13 cellular contexts compared by ENCODE assay signal in the genomic region with DNA sequence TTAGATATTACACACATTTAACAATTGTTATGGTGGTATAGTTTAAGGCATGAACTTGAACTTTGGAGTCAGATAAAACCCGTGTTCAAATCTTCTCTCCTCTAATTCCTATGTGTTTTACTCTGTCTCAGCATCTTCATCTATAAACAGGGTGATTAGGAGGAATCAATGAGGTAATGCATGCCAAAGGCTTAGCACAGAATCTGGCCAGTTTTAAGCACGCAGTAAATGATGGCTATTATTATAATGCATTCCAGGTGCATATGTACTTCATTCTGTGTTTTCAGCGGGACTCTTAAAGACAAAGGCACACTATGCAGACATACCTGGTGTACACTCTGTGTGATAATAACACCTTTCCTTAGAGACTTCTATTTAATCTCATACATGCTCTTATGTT.
"Had no signal": no experiment of that assay in that cellular context is flagged by ENCODE, and none has a peak within 500 bp of the region (broad histone marks: within the 10 kb centered on the region; RNA-seq: fewer than 3 reads in every experiment).

No MANE protein-coding gene starts in this region.

- H3K27me3 ChIP-seq: heart right ventricle had no signal

- DNase-seq: activated CD4-positive, alpha-beta T cell treated with anti-CD3 and anti-CD28 coated beads for 1 hour; activated CD4-positive, alpha-beta T cell treated with anti-CD3 and anti-CD28 coated beads, Interleukin-2, amount 50 U/mL, for 4 hours; activated gamma-delta T cell treated with Interleukin-2 at 50 U/mL for 16 hours; heart right ventricle; left ventricle myocardium inferior; mammary epithelial cell; stimulated activated CD4-positive, alpha-beta T cell treated with anti-CD3 and anti-CD28 coated beads, Interleukin-12 subunit alpha, Interleukin-12 subunit beta, amount 100 ng/mL, for 4 hours; stimulated activated CD4-positive, alpha-beta T cell treated with anti-CD3 and anti-CD28 coated beads, Interleukin-1b, Interleukin-23, amount 100 ng/mL, for 48 hours; stimulated activated CD8-positive, alpha-beta memory T cell treated with anti-CD3 and anti-CD28 coated beads, Interleukin-4, amount 100 ng/mL, for 48 hours; stimulated activated naive CD4-positive, alpha-beta T cell; T-helper 2 cell; WERI-Rb-1 had no signal

- H3K9me3 ChIP-seq: heart right ventricle, left ventricle myocardium inferior had no signal

- H3K4me3 ChIP-seq: heart right ventricle, left ventricle myocardium inferior had no signal

- ATAC-seq: activated naive CD4-positive, alpha-beta T cell treated with anti-CD3 and anti-CD28 coated beads, Interleukin-2, amount 50 U/mL, for 72 hours; heart right ventricle had no signal

- H3K27ac ChIP-seq: left ventricle myocardium inferior, WERI-Rb-1 had no signal
